Comparison of ENCODE assay signal across 18 cellular contexts in genomic region chr14:68649461-68650189, GRCh38.
A peak's percentile ranks its signal among the peaks of the same experiment; 100 is the strongest.
DNase-seq lines count a peak whose midpoint lies in the region; ATAC-seq and TF ChIP-seq lines count a peak whose summit lies in the region.
"Had no signal": no experiment of that assay in that cellular context is flagged by ENCODE, and none has a peak within 500 bp of the region (broad histone marks: within the 10 kb centered on the region; RNA-seq: fewer than 3 reads in every experiment).

No MANE protein-coding gene starts in this region.

- peaks cover 3% of the 10 kb centered on the region; the same call in 1 of the 2 replicates for H3K9me3 ChIP-seq in MG63
- H3K9me3 ChIP-seq: ascending aorta, esophagus squamous epithelium, left lung, right atrium auricular region had no signal

- peak overlapping the region; percentile 79 for H3K27ac Mint-ChIP-seq in mesothelial cell of epicardium
- H3K27ac Mint-ChIP-seq in type B pancreatic cell = peak overlapping the region; percentile 97
- H3K27ac Mint-ChIP-seq: dendritic cell treated with granulocyte-macrophage colony-stimulating factor and Interleukin-4, amounts not matched to agents 40 ng/mL and 50 ng/mL, for 4 days had no signal

- H3K27me3 ChIP-seq in MG63 = no peaks in the 10 kb centered on the region
- H3K27me3 ChIP-seq: ascending aorta, esophagus squamous epithelium, left lung, right atrium auricular region had no signal

- H3K27me3 Mint-ChIP-seq in mesothelial cell of epicardium (ENCODE audit: low read depth) (no peaks in the 10 kb centered on the region), type B pancreatic cell (no peaks in the 10 kb centered on the region)
- H3K27me3 Mint-ChIP-seq: naive B cell had no signal

- ATAC-seq in GM19324 (IDR thresholded peaks at IDR 0.05; ENCODE audit: low FRiP score, unreplicated experiment) = no peak
- ATAC-seq: left lung had no signal

- no peak overlapping the region for H3K4me3 ChIP-seq in MG63
- H3K4me3 ChIP-seq: ascending aorta, esophagus squamous epithelium, left lung, right atrium auricular region had no signal

- peak; percentile 61 for DNase-seq in MG63
- peak; percentile 20 for DNase-seq in ecto neural progenitor cell (ENCODE audit: low spot score)
- DNase-seq in mesothelial cell of epicardium (ENCODE audit: low spot score in 2 of 2, unreplicated experiment in 2 of 2) = no peak
- DNase-seq in type B pancreatic cell (ENCODE audit: extremely low spot score, unreplicated experiment) = no peak
- no peak for DNase-seq in DMS114 treated with DMSO at 0.1 percent for 48 hours (lab: John Stamatoyannopoulos, UW; ENCODE audit: unreplicated experiment)
- no peak for DNase-seq in middle frontal gyrus (ENCODE audit: extremely low spot score, low spot score)
- DNase-seq: activated gamma-delta T cell treated with Interleukin-2 at 50 U/mL for 16 hours; esophagus squamous epithelium; H7; left lung; naive B cell; NCI-H2029; NCI-H526; stimulated activated CD4-positive, alpha-beta T cell treated with anti-CD3 and anti-CD28 coated beads, Interleukin-2, amount 100 ng/mL, for 24 hours had no signal

- no peaks in the 10 kb centered on the region for H3K36me3 ChIP-seq in MG63
- H3K36me3 ChIP-seq: ascending aorta, esophagus squamous epithelium, left lung, right atrium auricular region had no signal

- H3K36me3 Mint-ChIP-seq in mesothelial cell of epicardium (peaks cover 3% of the 10 kb centered on the region), type B pancreatic cell (peaks cover 15% of the 10 kb centered on the region)

- peaks cover 66% of the 10 kb centered on the region for H3K4me1 Mint-ChIP-seq in mesothelial cell of epicardium
- H3K4me1 Mint-ChIP-seq in type B pancreatic cell (ENCODE audit: unreplicated experiment) = peaks cover 45% of the 10 kb centered on the region

- no peak for TF ChIP-seq CTCF in mesothelial cell of epicardium (IDR thresholded peaks at IDR 0.05; ENCODE audit: unreplicated experiment)
- TF ChIP-seq CTCF in type B pancreatic cell (conservative IDR thresholded peaks at IDR 0.05) = no peak

- no peak overlapping the region for H3K4me3 Mint-ChIP-seq in mesothelial cell of epicardium
- peak overlapping the region; percentile 75 for H3K4me3 Mint-ChIP-seq in type B pancreatic cell
- H3K4me3 Mint-ChIP-seq: dendritic cell treated with granulocyte-macrophage colony-stimulating factor and Interleukin-4, amounts not matched to agents 40 ng/mL and 50 ng/mL, for 4 days; naive B cell had no signal

- H3K9me3 Mint-ChIP-seq in mesothelial cell of epicardium (peaks cover 11% of the 10 kb centered on the region), type B pancreatic cell (peaks cover 17% of the 10 kb centered on the region)
- H3K9me3 Mint-ChIP-seq: dendritic cell treated with granulocyte-macrophage colony-stimulating factor and Interleukin-4, amounts not matched to agents 40 ng/mL and 50 ng/mL, for 4 days had no signal

Comparison
In these comparisons a context has a peak if more than half of its experiments do, and no peak if none do; other contexts are left out.
1. DNase-seq: peak in MG63 (single experiment) and ecto neural progenitor cell (single experiment); none in mesothelial cell of epicardium (0 of 2), type B pancreatic cell (single experiment), DMS114 treated with DMSO at 0.1 percent for 48 hours (single experiment) and middle frontal gyrus (single experiment).